Comparison of ENCODE assay signal across 7 cellular contexts in genomic region chr22:41425704-41426365, GRCh38. TPM values are rescaled to one million over a fixed set of nuclear protein-coding genes. Genes with fewer than 3 reads are reported as not detected.
DNase-seq lines count a peak whose midpoint lies in the region; ATAC-seq, FAIRE-seq and TF ChIP-seq lines count a peak whose summit lies in the region.
"Had no signal": no experiment of that assay in that cellular context is flagged by ENCODE, and none has a peak within 500 bp of the region (broad histone marks: within the 10 kb centered on the region; RNA-seq: fewer than 3 reads in every experiment).

No MANE protein-coding gene starts in this region.

- no peaks in the 10 kb centered on the region for H3K27me3 ChIP-seq in RWPE2 (ENCODE audit: insufficient read depth, poor library complexity, severe bottlenecking)
- no peaks in the 10 kb centered on the region for H3K27me3 ChIP-seq in left lung

- ATAC-seq in RWPE2 (ENCODE audit: low read depth) = peak; percentile 27; the same call in 1 of the 3 replicates
- peak; percentile 66 for ATAC-seq in left lung
- no peak for ATAC-seq in HG02610 (IDR thresholded peaks at IDR 0.05; ENCODE audit: unreplicated experiment)

- TF ChIP-seq POLR2A in GM12891 (IDR thresholded peaks at IDR 0.05; ENCODE audit: low read depth, low read length) = no peak
- no peak for TF ChIP-seq POLR2A in erythroblast (IDR thresholded peaks at IDR 0.05; ENCODE audit: low read length)

- no peak for DNase-seq in GM12891 (ENCODE audit: insufficient read length, low spot score)
- DNase-seq in RWPE2 (ENCODE audit: low spot score) = no peak
- no peak for DNase-seq in left lung
- DNase-seq in hepatic stellate cell (ENCODE audit: low spot score) = no peak
- no peak for DNase-seq in erythroblast (lab: John Stamatoyannopoulos, UW)

- H3K27ac ChIP-seq in RWPE2 (ENCODE audit: poor library complexity, severe bottlenecking) (no peak overlapping the region), left lung (no peak overlapping the region)

- peak; percentile 48 for FAIRE-seq in GM12891 (lab: Jason Lieb, UNC)
- FAIRE-seq: H1 had no signal

- H3K9me3 ChIP-seq in RWPE2 (ENCODE audit: severe bottlenecking) (no peaks in the 10 kb centered on the region), left lung (no peaks in the 10 kb centered on the region)

- H3K36me3 ChIP-seq in RWPE2 (ENCODE audit: low read depth) (peaks cover 8% of the 10 kb centered on the region; the same call in 1 of the 2 replicates), left lung (peaks cover 0 to 44% of the 10 kb centered on the region in 2 donors)

- no peak for TF ChIP-seq CTCF in RWPE2 (IDR thresholded peaks at IDR 0.05; ENCODE audit: poor library complexity, severe bottlenecking)
- TF ChIP-seq CTCF in left lung (IDR thresholded peaks at IDR 0.05) = no peak

- intact Hi-C loops in left lung (cut with DNase I) = no loop called here

- H3K4me1 ChIP-seq in RWPE2 (ENCODE audit: insufficient read depth, poor library complexity, severe bottlenecking) (no peaks in the 10 kb centered on the region), left lung (no peaks in the 10 kb centered on the region)

- H3K4me3 ChIP-seq in RWPE2 (ENCODE audit: severe bottlenecking) (no peak overlapping the region), left lung (no peak overlapping the region)

TF ChIP-seq in GM12891, 5 proteins besides CTCF, POLR2A, EP300 and RAD21:
- TF ChIP-seq PAX5 (IDR thresholded peaks at IDR 0.05; ENCODE audit: insufficient read depth, low read length, severe bottlenecking) = no peak
- TF ChIP-seq POLR2AphosphoS5 (IDR thresholded peaks at IDR 0.05; ENCODE audit: low read depth, low read length) = no peak
- TF ChIP-seq TAF1 (IDR thresholded peaks at IDR 0.05; ENCODE audit: low read depth, low read length) = no peak
- TF ChIP-seq SPI1 (IDR thresholded peaks at IDR 0.05; ENCODE audit: low read depth, low read length) = no peak
- no peak for TF ChIP-seq POU2F2 (IDR thresholded peaks at IDR 0.05; ENCODE audit: low read depth, low read length)

RNA-seq across cellular contexts. Expression of gene TOB2, which starts 20.8 kb away (rescaled TPM):
- polyA plus RNA-seq in GM12891 (2012; ENCODE audit: low read depth, missing spikeins) = 10.5 TPM
- 10 to 100 TPM; 38.9 to 47.8 TPM for total RNA-seq in left lung

RNA-seq across cellular contexts. Expression of gene PHF5A, which starts 42.7 kb away (rescaled TPM):
- polyA plus RNA-seq in GM12891 (2012; ENCODE audit: low read depth, missing spikeins) = 41.2 TPM
- 10 to 100 TPM; 30.3 to 35.5 TPM for total RNA-seq in left lung

RNA-seq across cellular contexts. Expression of gene ACO2, which starts 43.1 kb away (rescaled TPM):
- polyA plus RNA-seq in GM12891 (2012; ENCODE audit: low read depth, missing spikeins) = 86.0 TPM
- total RNA-seq in left lung = 10 to 100 TPM; 85.3 to 91.8 TPM

RNA-seq across cellular contexts. Expression of gene TEF, which starts 44.1 kb away (rescaled TPM):
- polyA plus RNA-seq in GM12891 (2012; ENCODE audit: low read depth, missing spikeins) = 2.0 TPM
- 10 to 100 TPM; 10.2 to 17.3 TPM for total RNA-seq in left lung
